Comparison of ENCODE assay signal across 16 cellular contexts in genomic region chr15:42409011-42409410, GRCh38. TPM values are rescaled to one million over a fixed set of nuclear protein-coding genes. Genes with fewer than 3 reads are reported as not detected.
A peak's percentile ranks its signal among the peaks of the same experiment; 100 is the strongest.
DNase-seq lines count a peak whose midpoint lies in the region; ATAC-seq and TF ChIP-seq lines count a peak whose summit lies in the region.
"Had no signal": no experiment of that assay in that cellular context is flagged by ENCODE, and none has a peak within 500 bp of the region (broad histone marks: within the 10 kb centered on the region; RNA-seq: fewer than 3 reads in every experiment).

No MANE protein-coding gene starts in this region.

- H3K27me3 ChIP-seq in foreskin keratinocyte = no peaks in the 10 kb centered on the region

- peak; percentile 26 for DNase-seq in dermis blood vessel endothelial cell
- DNase-seq in left lobe of liver (ENCODE audit: low spot score) = peak; percentile 78
- DNase-seq in mesenteric fat pad (ENCODE audit: low spot score) = peak; percentile 80
- DNase-seq in foreskin keratinocyte = no peak
- DNase-seq in endothelial cell (ENCODE audit: low spot score) = no peak
- no peak for DNase-seq in NCI-H1092 (lab: John Stamatoyannopoulos, UW)
- DNase-seq: AML-193; Caco-2; CD4-positive, alpha-beta T cell; GOT3; H7; HFFc6; IMR-90 had no signal

- peak; percentile 82 for ATAC-seq in left lobe of liver
- no peak for ATAC-seq in foreskin keratinocyte
- ATAC-seq: HCT116 had no signal

- TF ChIP-seq CTCF in foreskin keratinocyte (conservative IDR thresholded peaks at IDR 0.05) (no peak), endothelial cell (IDR thresholded peaks at IDR 0.05; ENCODE audit: unreplicated experiment) (no peak)

- H3K27ac ChIP-seq in foreskin keratinocyte = no peak overlapping the region
- H3K27ac ChIP-seq: C4-2B, HL-60 had no signal

- H3K4me1 Mint-ChIP-seq in endothelial cell (ENCODE audit: unreplicated experiment) = peaks cover 7% of the 10 kb centered on the region

- H3K27ac Mint-ChIP-seq in endothelial cell (ENCODE audit: unreplicated experiment) = no peak overlapping the region
- H3K27ac Mint-ChIP-seq: CD4-positive, alpha-beta T cell; HFFc6 had no signal

- H3K4me3 Mint-ChIP-seq in endothelial cell (ENCODE audit: unreplicated experiment) = no peak overlapping the region
- H3K4me3 Mint-ChIP-seq: CD4-positive, alpha-beta T cell; HFFc6 had no signal

- peaks cover 8% of the 10 kb centered on the region for H3K4me1 ChIP-seq in foreskin keratinocyte

- H3K27me3 Mint-ChIP-seq in endothelial cell (ENCODE audit: unreplicated experiment) = peaks cover 10% of the 10 kb centered on the region
- H3K27me3 Mint-ChIP-seq: CD4-positive, alpha-beta T cell had no signal

- H3K9me3 Mint-ChIP-seq in endothelial cell (ENCODE audit: unreplicated experiment) = no peaks in the 10 kb centered on the region
- H3K9me3 Mint-ChIP-seq: CD4-positive, alpha-beta T cell; HFFc6 had no signal

- peaks cover 17% of the 10 kb centered on the region for H3K36me3 Mint-ChIP-seq in endothelial cell (ENCODE audit: low read depth, unreplicated experiment)

RNA-seq across cellular contexts. Expression of gene CAPN3, which starts 49.7 kb away (rescaled TPM):
- total RNA-seq in dermis blood vessel endothelial cell = 0.37 and 2.4 TPM in 2 replicates
- total RNA-seq in left lobe of liver = 26.4 TPM
- 6.7 TPM for total RNA-seq in mesenteric fat pad
- 3.3 and 3.8 TPM in 2 replicates for total RNA-seq in foreskin keratinocyte
- 3.7 and 4.6 TPM in 2 replicates for polyA plus RNA-seq in foreskin keratinocyte
- 2.0 TPM for total RNA-seq in endothelial cell (ENCODE audit: unreplicated experiment)
- total RNA-seq: H7 had no signal

Comparison
In these comparisons a context has a peak if more than half of its experiments do, and no peak if none do; other contexts are left out.
1. DNase-seq: peak in dermis blood vessel endothelial cell (single experiment), left lobe of liver (single experiment) and mesenteric fat pad (single experiment); none in foreskin keratinocyte (0 of 2), endothelial cell (single experiment) and NCI-H1092 (single experiment).